ENCODE assay signal across 13 cellular contexts in the genomic region with DNA sequence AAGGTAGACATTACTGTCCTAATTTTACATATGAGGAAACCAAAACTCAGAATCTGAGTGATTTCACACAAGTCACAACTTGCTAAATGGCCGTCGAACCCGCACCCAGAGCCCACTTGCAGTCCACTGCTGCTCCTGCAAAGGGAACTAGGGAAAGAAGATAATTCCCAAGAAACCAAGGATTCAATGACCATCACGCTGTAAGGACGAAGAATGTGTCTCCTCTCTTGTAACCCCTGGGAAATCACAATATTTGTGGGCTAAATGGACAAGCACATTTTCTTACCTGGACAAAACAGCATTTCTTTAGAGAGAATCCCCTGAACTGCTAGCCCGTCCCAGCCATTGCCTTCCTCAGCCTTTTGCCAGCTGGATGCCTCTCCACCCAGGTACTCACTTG. TPM values are rescaled to one million over a fixed set of nuclear protein-coding genes. Genes with fewer than 3 reads are reported as not detected.
DNase-seq lines count a peak whose midpoint lies in the region; ATAC-seq, FAIRE-seq and TF ChIP-seq lines count a peak whose summit lies in the region.
"Had no signal": no experiment of that assay in that cellular context is flagged by ENCODE, and none has a peak within 500 bp of the region (broad histone marks: within the 10 kb centered on the region; RNA-seq: fewer than 3 reads in every experiment).

No MANE protein-coding gene starts in this region.

- H4K20me1 ChIP-seq in K562 (replicated peaks; ENCODE audit: control insufficient read depth, insufficient read depth, low read length) (peaks cover 31% of the 10 kb centered on the region), osteoblast (ENCODE audit: insufficient read depth, low read length) (peaks cover 67% of the 10 kb centered on the region)

- 95% methylated on average over 6 of the region's 6 CpGs for WGBS in K562 (ENCODE audit: insufficient coverage, low coverage, missing lambda C conversion rate)
- 58 to 60% methylated on average over 6 of the region's 6 CpGs for WGBS in esophagus squamous epithelium, 2 donors

- TF ChIP-seq CTCF in K562 (IDR thresholded peaks at IDR 0.05 in 2 of 3, conservative IDR thresholded peaks at IDR 0.05 in 1 of 3; ENCODE audit: insufficient read depth in 2 of 3, low read depth in 1 of 3, low read length in 3 of 3) (no peak), osteoblast (IDR thresholded peaks at IDR 0.05; ENCODE audit: extremely low read depth, low read depth, low read length) (no peak), esophagus squamous epithelium (IDR thresholded peaks at IDR 0.05) (no peak), GM20000 (IDR thresholded peaks at IDR 0.05; ENCODE audit: extremely low read depth, missing control alignments) (no peak), coronary artery (IDR thresholded peaks at IDR 0.05) (no peak)

- H3K9me1 ChIP-seq in K562 (ENCODE audit: control insufficient read depth, insufficient read depth, low read length), result no peaks in the 10 kb centered on the region

- no peaks in the 10 kb centered on the region for H3K9me3 Mint-ChIP-seq in T-helper 2 cell treated with Interferon-gamma antibody and Interleukin-4, amounts not matched to agents 5 μg/mL and 100 μg/mL, for 36 hours
- H3K9me3 Mint-ChIP-seq in IgD-negative memory B cell, result no peaks in the 10 kb centered on the region
- H3K9me3 Mint-ChIP-seq: dendritic cell treated with granulocyte-macrophage colony-stimulating factor and Interleukin-4, amounts not matched to agents 40 ng/mL and 50 ng/mL, for 4 days had no signal

- H3K9me3 ChIP-seq in K562 (replicated peaks; ENCODE audit: control insufficient read depth, insufficient read depth, low read depth, low read length), result no peaks in the 10 kb centered on the region
- no peaks in the 10 kb centered on the region for H3K9me3 ChIP-seq in osteoblast (ENCODE audit: low read depth, low read length)
- no peaks in the 10 kb centered on the region for H3K9me3 ChIP-seq in esophagus squamous epithelium
- H3K9me3 ChIP-seq: SJCRH30, thoracic aorta had no signal

- peaks cover 58% of the 10 kb centered on the region for H3K36me3 Mint-ChIP-seq in T-helper 2 cell treated with Interferon-gamma antibody and Interleukin-4, amounts not matched to agents 5 μg/mL and 100 μg/mL, for 36 hours (ENCODE audit: low read depth)
- H3K36me3 Mint-ChIP-seq in IgD-negative memory B cell, result no peaks in the 10 kb centered on the region

- H3K4me2 ChIP-seq in K562 (ENCODE audit: insufficient read depth, low read length), result peak overlapping the region; percentile 95
- peak overlapping the region; percentile 96 for H3K4me2 ChIP-seq in osteoblast (ENCODE audit: insufficient read depth, low read length)

- peaks cover 32% of the 10 kb centered on the region for H3K4me1 Mint-ChIP-seq in T-helper 2 cell treated with Interferon-gamma antibody and Interleukin-4, amounts not matched to agents 5 μg/mL and 100 μg/mL, for 36 hours (ENCODE audit: low read depth)
- peaks cover 12 to 24% (median 16%) of the 10 kb centered on the region in 3 donors for H3K4me1 Mint-ChIP-seq in IgD-negative memory B cell

- H3K36me3 ChIP-seq in K562 (ENCODE audit: control insufficient read depth, insufficient read depth, low read length) (peaks cover 65% of the 10 kb centered on the region), osteoblast (ENCODE audit: insufficient read depth, low read length) (peaks cover 52% of the 10 kb centered on the region), esophagus squamous epithelium (peaks cover 39 to 57% (median 43%) of the 10 kb centered on the region in 3 donors)

- peaks cover 8 to 11% of the 10 kb centered on the region in 2 experiments; a peak in 4 of 5 replicates for H3K4me1 ChIP-seq in K562 (replicated peaks in 1 of 2; ENCODE audit: control insufficient read depth in 2 of 2, insufficient read depth in 2 of 2, low read length in 2 of 2)
- H3K4me1 ChIP-seq in osteoblast (ENCODE audit: insufficient read depth, low read length), result peaks cover 22% of the 10 kb centered on the region
- peaks cover 11 to 40% (median 14%) of the 10 kb centered on the region in 3 donors for H3K4me1 ChIP-seq in esophagus squamous epithelium

- in situ Hi-C loops in K562 (cut with MboI), result no loop called here

- no peaks in the 10 kb centered on the region for H3K27me3 ChIP-seq in K562 (ENCODE audit: control insufficient read depth in 2 of 2, insufficient read depth in 2 of 2, low read length in 2 of 2)
- no peaks in the 10 kb centered on the region for H3K27me3 ChIP-seq in osteoblast (ENCODE audit: insufficient read depth, low read length)
- no peaks in the 10 kb centered on the region for H3K27me3 ChIP-seq in esophagus squamous epithelium
- H3K27me3 ChIP-seq: SJCRH30 had no signal

- H3K79me2 ChIP-seq in K562 (ENCODE audit: control insufficient read depth, insufficient read depth, low read length) (peaks cover 40% of the 10 kb centered on the region), osteoblast (ENCODE audit: insufficient read depth, low read length) (peaks cover 44% of the 10 kb centered on the region)

- H3K27me3 Mint-ChIP-seq in T-helper 2 cell treated with Interferon-gamma antibody and Interleukin-4, amounts not matched to agents 5 μg/mL and 100 μg/mL, for 36 hours (ENCODE audit: low read depth), result no peaks in the 10 kb centered on the region
- no peaks in the 10 kb centered on the region for H3K27me3 Mint-ChIP-seq in IgD-negative memory B cell
- H3K27me3 Mint-ChIP-seq: dendritic cell treated with granulocyte-macrophage colony-stimulating factor and Interleukin-4, amounts not matched to agents 40 ng/mL and 50 ng/mL, for 4 days had no signal

- H3K27ac Mint-ChIP-seq in T-helper 2 cell treated with Interferon-gamma antibody and Interleukin-4, amounts not matched to agents 5 μg/mL and 100 μg/mL, for 36 hours, result peak overlapping the region; percentile 99
- H3K27ac Mint-ChIP-seq in IgD-negative memory B cell, result peak overlapping the region in 2 of 3 donors; percentile 16 to 99

- H2AFZ ChIP-seq in K562 (ENCODE audit: low read depth, low read length), result no peak overlapping the region
- no peak overlapping the region for H2AFZ ChIP-seq in osteoblast (ENCODE audit: low read length)

- peak overlapping the region; percentile 75 to 97 for H3K9ac ChIP-seq in K562 (ENCODE audit: insufficient read depth in 1 of 2, low read depth in 2 of 2, low read length in 2 of 2)

- H3K4me3 Mint-ChIP-seq in T-helper 2 cell treated with Interferon-gamma antibody and Interleukin-4, amounts not matched to agents 5 μg/mL and 100 μg/mL, for 36 hours, result peak overlapping the region; percentile 86
- H3K4me3 Mint-ChIP-seq in IgD-negative memory B cell, result peak overlapping the region in 1 of 4 donors; percentile 95

- DNase-seq in T-helper 2 cell treated with Interferon-gamma antibody and Interleukin-4, amounts not matched to agents 5 μg/mL and 100 μg/mL, for 36 hours (ENCODE audit: low spot score), result no peak
- DNase-seq in T-helper 2 cell, result no peak
- no peak for DNase-seq in K562 (ENCODE audit: extremely low read depth in 1 of 4, low spot score in 3 of 4)
- no peak for DNase-seq in osteoblast (ENCODE audit: insufficient read length, low spot score, missing footprints)
- DNase-seq in esophagus squamous epithelium (lab: John Stamatoyannopoulos, UW), result no peak
- no peak for DNase-seq in GM20000 (ENCODE audit: low spot score)
- no peak for DNase-seq in coronary artery (ENCODE audit: low spot score)
- DNase-seq: NCI-H226; SJCRH30; stimulated activated CD4-positive, alpha-beta T cell treated with anti-CD3 and anti-CD28 coated beads, Interleukin-1b, Interleukin-23, amount 100 ng/mL, for 48 hours had no signal

- FAIRE-seq in K562 (lab: Jason Lieb, UNC), result no peak

- ATAC-seq in K562, result no peak

- CTCF ChIA-PET in K562 (lab: Yijun Ruan, JAX; ENCODE audit: low intra/inter-chr PET ratio), result no interaction called here

- intact Hi-C loops in K562 (cut with micrococcal nuclease), result no loop called here
- intact Hi-C loops in esophagus squamous epithelium (cut with DNase I), result no loop called here

- BruUV-seq in K562 (replicated peaks; lab: Mats Ljungman, UMichigan), result no TSS peak

- peak overlapping the region; percentile 87; the same call in 1 of the 2 replicates for H3K4me3 ChIP-seq in K562
- no peak overlapping the region for H3K4me3 ChIP-seq in osteoblast (ENCODE audit: insufficient read depth, low read length)
- no peak overlapping the region for H3K4me3 ChIP-seq in esophagus squamous epithelium
- no peak overlapping the region for H3K4me3 ChIP-seq in coronary artery

- TF ChIP-seq RAD21 in K562 (CRISPR knock-in tag; conservative IDR thresholded peaks at IDR 0.05 in 1 of 2, IDR thresholded peaks at IDR 0.05 in 1 of 2), result no peak

- H3K27ac ChIP-seq in K562 (ENCODE audit: extremely low read depth, low read depth, low read length) (no peak overlapping the region), osteoblast (ENCODE audit: low read depth, low read length) (peak overlapping the region; percentile 18), esophagus squamous epithelium (no peak overlapping the region), coronary artery (no peak overlapping the region)
- H3K27ac ChIP-seq: SJCRH30 had no signal

- POLR2A ChIA-PET in K562 (lab: Yijun Ruan, JAX), result interaction anchor here (0.5 to 3.7 kb wide), 3 partner anchors 12 to 64 kb away, joined by 3 to 17 read pairs (median 3); no protein-coding TSS in a partner anchor

- TF ChIP-seq POLR2A in K562 (conservative IDR thresholded peaks at IDR 0.05) (no peak), esophagus squamous epithelium (IDR thresholded peaks at IDR 0.05) (no peak)

- no peak for TF ChIP-seq EP300 in K562 (IDR thresholded peaks at IDR 0.05; ENCODE audit: low read length)

RNA-seq across cellular contexts. Expression of gene RPS14, which starts 2.4 kb away (rescaled TPM):
- polyA plus RNA-seq in IgD-negative memory B cell, result 7,694 TPM
- 265 and 394 TPM in 2 replicates for total RNA-seq in K562 (2011; cell fraction: chromatin; rRNA removed; ENCODE audit: low replicate concordance)
- 818 and 919 TPM in 2 replicates for total RNA-seq in K562 (2011; cell fraction: nucleolus; rRNA removed)
- total RNA-seq in K562 (2011; cell fraction: nucleoplasm; rRNA removed), result 1,009 and 1,942 TPM in 2 replicates
- total RNA-seq in K562 (2014; rRNA removed), result 3,004 and 3,238 TPM in 2 replicates
- total RNA-seq in K562 (2014; rRNA removed; fragmentation: Illumina TruSeq; extraction: Trizol), result 3,003 and 3,017 TPM in 2 replicates
- total RNA-seq in K562 (2015; rRNA removed; fragmentation: Illumina TruSeq; extraction: Trizol), result 2,679 and 2,873 TPM in 2 replicates
- 3,285 and 3,523 TPM in 2 replicates for total RNA-seq in K562 (2021)
- polyA plus RNA-seq in K562 (2011; rRNA removed), result 5,983 and 6,751 TPM in 2 replicates
- polyA plus RNA-seq in K562 (2011; cell fraction: cytosol; rRNA removed), result 5,490 and 8,746 TPM in 2 replicates
- polyA plus RNA-seq in K562 (2011; cell fraction: nucleus; rRNA removed), result 1,361 and 2,299 TPM in 2 replicates
- polyA plus RNA-seq in K562 (2012), result 4,665 and 5,719 TPM in 2 replicates
- 3,907 and 4,185 TPM in 2 replicates for polyA plus RNA-seq in K562 (2014; fragmentation: Illumina TruSeq; extraction: Trizol)
- polyA plus RNA-seq in K562 (2014; fragmentation: Nextera tagmentation; extraction: Ambion mirVana), result 1,000 to 10,000 TPM; 1,824 to 2,512 TPM
- polyA plus RNA-seq in K562 (2014; rRNA removed), result 4,384 and 5,321 TPM in 2 replicates
- polyA minus RNA-seq in K562 (2011; rRNA and poly(A)+ RNA removed), result 3,342 and 3,929 TPM in 2 replicates
- 682 and 753 TPM in 2 replicates for polyA minus RNA-seq in K562 (2011; cell fraction: cytosol; rRNA and poly(A)+ RNA removed)
- 162 and 371 TPM in 2 replicates for polyA minus RNA-seq in K562 (2011; cell fraction: nucleus; rRNA and poly(A)+ RNA removed)
- 1,720 and 2,211 TPM in 2 replicates for total RNA-seq in osteoblast
- total RNA-seq in esophagus squamous epithelium, result 1,000 to 10,000 TPM; 1,098 to 4,026 (median 2,484) TPM

RNA-seq across cellular contexts. Expression of gene CD74, which starts 34.5 kb away (rescaled TPM):
- polyA plus RNA-seq in IgD-negative memory B cell, result 29,718 TPM
- total RNA-seq in K562 (2011; cell fraction: chromatin; rRNA removed; ENCODE audit: low replicate concordance), result not detected in 2 replicates
- not detected in 2 replicates for total RNA-seq in K562 (2011; cell fraction: nucleolus; rRNA removed)
- not detected in 2 replicates for total RNA-seq in K562 (2011; cell fraction: nucleoplasm; rRNA removed)
- 1.00 and 1.1 TPM in 2 replicates for total RNA-seq in K562 (2014; rRNA removed)
- total RNA-seq in K562 (2014; rRNA removed; fragmentation: Illumina TruSeq; extraction: Trizol), result 0.18 TPM in 1 of 2 replicates, not detected in the other
- 0.65 and 0.87 TPM in 2 replicates for total RNA-seq in K562 (2015; rRNA removed; fragmentation: Illumina TruSeq; extraction: Trizol)
- total RNA-seq in K562 (2021), result 4.8 and 6.0 TPM in 2 replicates
- 0.07 and 0.22 TPM in 2 replicates for polyA plus RNA-seq in K562 (2011; rRNA removed)
- 0.22 and 0.27 TPM in 2 replicates for polyA plus RNA-seq in K562 (2011; cell fraction: cytosol; rRNA removed)
- polyA plus RNA-seq in K562 (2011; cell fraction: nucleus; rRNA removed), result 0.23 TPM in 1 of 2 replicates, not detected in the other
- 0.82 and 2.1 TPM in 2 replicates for polyA plus RNA-seq in K562 (2012)
- polyA plus RNA-seq in K562 (2014; fragmentation: Illumina TruSeq; extraction: Trizol), result 0.40 and 1.1 TPM in 2 replicates
- polyA plus RNA-seq in K562 (2014; fragmentation: Nextera tagmentation; extraction: Ambion mirVana), result under 1 TPM; 0.21 to 0.24 TPM
- polyA plus RNA-seq in K562 (2014; rRNA removed), result 0.32 and 1.9 TPM in 2 replicates
- polyA minus RNA-seq in K562 (2011; rRNA and poly(A)+ RNA removed), result 0.18 TPM in 1 of 2 replicates, not detected in the other
- 1.5 TPM in 1 of 2 replicates, not detected in the other for polyA minus RNA-seq in K562 (2011; cell fraction: cytosol; rRNA and poly(A)+ RNA removed)
- not detected in 2 replicates for polyA minus RNA-seq in K562 (2011; cell fraction: nucleus; rRNA and poly(A)+ RNA removed)
- 21.4 and 83.4 TPM in 2 replicates for total RNA-seq in osteoblast
- 1,000 to 10,000 TPM in 1 of 4 donors, 100 to 1,000 TPM in 2, 10 to 100 TPM in 1; 91.0 to 1,037 (median 261) TPM for total RNA-seq in esophagus squamous epithelium
